Comparison of ENCODE assay signal across 23 cellular contexts in the genomic region with DNA sequence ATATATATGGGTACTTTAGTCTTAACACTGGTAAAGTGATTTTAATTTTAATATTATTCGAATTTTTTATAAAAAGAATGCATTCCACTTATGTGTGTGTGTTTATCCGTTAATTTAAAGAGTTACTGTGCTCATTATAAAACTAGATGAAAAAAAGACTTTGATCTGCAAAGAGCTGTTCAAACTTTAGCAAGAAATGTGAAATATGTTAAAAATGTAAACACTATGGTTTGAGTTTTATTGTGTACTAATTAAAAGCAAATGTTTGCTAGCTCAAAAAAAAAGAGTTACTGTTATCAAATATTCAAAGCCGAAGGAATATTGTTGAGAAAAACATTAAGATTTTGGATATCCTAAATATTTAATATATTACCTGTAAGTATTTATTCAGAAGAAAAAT.
"Had no signal": no experiment of that assay in that cellular context is flagged by ENCODE, and none has a peak within 500 bp of the region (broad histone marks: within the 10 kb centered on the region; RNA-seq: fewer than 3 reads in every experiment).

No MANE protein-coding gene starts in this region.

- H3K36me3 ChIP-seq: colonic mucosa, gastroesophageal sphincter, neural progenitor cell, ovary, right atrium auricular region, sigmoid colon had no signal

- H3K27me3 ChIP-seq: colonic mucosa, gastroesophageal sphincter, neural progenitor cell, ovary, right atrium auricular region, sigmoid colon had no signal

- H3K9ac ChIP-seq: neural progenitor cell had no signal

- FAIRE-seq: endothelial cell of umbilical vein, urothelium cell line had no signal

- H3K9me3 ChIP-seq: colonic mucosa, gastroesophageal sphincter, ovary, right atrium auricular region, sigmoid colon had no signal

- ATAC-seq: gastroesophageal sphincter; left colon; left ventricle myocardium superior; natural killer cell treated with Interleukin-12 subunit alpha and Interleukin-12 subunit beta and Interleukin-15 and Interleukin-18, amount 100 ng/mL, for 72 hours had no signal

- H3K4me2 ChIP-seq: neural progenitor cell had no signal

- H3K4me3 ChIP-seq: colonic mucosa, gastroesophageal sphincter, lung, neural progenitor cell, ovary, right atrium auricular region, sigmoid colon, skin epidermis had no signal

- DNase-seq: colonic mucosa; effector CD4-positive, alpha-beta T cell; endodermal cell; erythroblast; immature natural killer cell; left colon; left ventricle myocardium superior; mesenchymal stem cell; midbrain; nucleus accumbens; ovary; sigmoid colon; stimulated activated CD4-positive, alpha-beta T cell treated with anti-CD3 and anti-CD28 coated beads, Interleukin-2, amount 100 ng/mL, for 48 hours; stimulated activated naive CD4-positive, alpha-beta T cell treated with Interleukin-2 at 50 U/mL for 16 hours; trophoblast cell had no signal

- H3K4me1 ChIP-seq: colonic mucosa, gastroesophageal sphincter, right atrium auricular region, sigmoid colon had no signal

- H3K27ac ChIP-seq: colonic mucosa, gastroesophageal sphincter, neural progenitor cell, ovary, right atrium auricular region, sigmoid colon, skin epidermis had no signal
